In the genomic region with DNA sequence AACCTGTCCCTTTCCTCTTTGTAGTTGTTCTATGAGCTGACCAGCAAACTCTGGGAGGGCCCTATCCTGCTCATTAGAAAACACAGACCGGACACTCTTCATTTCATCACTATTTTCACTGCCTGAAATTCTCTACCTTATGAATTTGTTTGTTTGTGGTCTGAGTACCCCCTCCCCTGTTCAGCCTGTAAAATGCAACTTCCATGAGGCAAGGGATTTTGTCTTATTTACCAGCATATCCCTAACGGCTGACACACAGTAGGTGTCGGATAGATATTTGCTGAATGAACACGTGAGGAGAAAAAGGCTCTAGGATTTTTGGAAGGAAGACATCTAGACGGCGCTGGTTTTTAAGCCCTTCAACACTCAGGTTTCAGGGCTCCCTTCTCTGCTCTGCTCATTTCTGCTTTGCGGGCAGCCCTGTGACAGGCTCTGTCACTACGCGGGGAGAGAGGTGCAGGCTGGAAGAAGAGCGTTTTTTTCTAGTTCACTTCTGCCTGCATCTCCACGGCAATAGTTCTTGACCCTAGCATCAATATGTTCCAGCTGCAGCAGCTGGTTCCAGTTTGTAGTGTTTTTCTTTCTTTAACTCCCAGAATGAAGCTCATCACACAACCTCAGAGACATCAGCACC, we compare ENCODE assay signal across 1 cellular context.
TF ChIP-seq lines count a peak whose summit lies in the region.

No MANE protein-coding gene starts in this region.

TF ChIP-seq in H1, 55 proteins besides CTCF, POLR2A, EP300 and RAD21:
- no peak for TF ChIP-seq YY1 (IDR thresholded peaks at IDR 0.05; ENCODE audit: low read depth, low read length)
- no peak for TF ChIP-seq KDM4A (IDR thresholded peaks at IDR 0.05; ENCODE audit: low read depth, low read length, severe bottlenecking)
- TF ChIP-seq, protein P1, sequence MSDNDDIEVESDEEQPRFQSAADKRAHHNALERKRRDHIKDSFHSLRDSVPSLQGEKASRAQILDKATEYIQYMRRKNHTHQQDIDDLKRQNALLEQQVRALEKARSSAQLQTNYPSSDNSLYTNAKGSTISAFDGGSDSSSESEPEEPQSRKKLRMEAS (IDR thresholded peaks at IDR 0.05): no peak
- no peak for TF ChIP-seq SRF (IDR thresholded peaks at IDR 0.05; ENCODE audit: low read depth, low read length)
- TF ChIP-seq SP1 (IDR thresholded peaks at IDR 0.05; ENCODE audit: low read depth, low read length): no peak
